12 cellular contexts compared by ENCODE assay signal in the genomic region with DNA sequence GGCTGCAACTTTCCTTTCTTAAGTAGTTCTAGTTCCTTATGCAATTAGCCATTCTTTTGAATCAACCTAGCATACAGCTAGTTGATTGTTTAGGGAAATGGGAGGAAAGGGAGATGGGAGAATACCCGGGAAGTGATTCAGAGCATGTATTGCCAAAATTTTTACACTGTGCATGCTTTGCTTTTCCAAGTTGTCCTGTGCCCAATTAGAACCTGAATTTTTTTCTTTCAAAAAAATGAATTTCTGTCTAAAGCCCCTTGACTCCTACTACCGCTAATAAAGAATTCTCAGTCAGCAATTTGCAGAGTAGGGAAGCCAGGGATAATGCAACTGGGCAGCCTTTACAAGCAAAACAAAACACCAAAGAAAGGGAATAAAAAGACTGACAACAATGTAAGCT.
DNase-seq lines count a peak whose midpoint lies in the region; ATAC-seq and TF ChIP-seq lines count a peak whose summit lies in the region.
"Had no signal": no experiment of that assay in that cellular context is flagged by ENCODE, and none has a peak within 500 bp of the region (broad histone marks: within the 10 kb centered on the region; RNA-seq: fewer than 3 reads in every experiment).

No MANE protein-coding gene starts in this region.

- no peak overlapping the region for H2AFZ ChIP-seq in PC-9

- peak overlapping the region; percentile 40 for H3K9ac ChIP-seq in adipocyte (ENCODE audit: low read length)

- CTCF ChIA-PET in PC-9 (lab: Charles Lee): no interaction called here

- no peak for ATAC-seq in HG03439 (IDR thresholded peaks at IDR 0.05; ENCODE audit: unreplicated experiment)

- intact Hi-C loops in PC-9 (cut with micrococcal nuclease; ENCODE audit: unreplicated experiment): no loop called here

- no peak overlapping the region for H3K27ac ChIP-seq in PC-9
- H3K27ac ChIP-seq: adrenal gland had no signal

- in situ Hi-C loops in HAP-1 (cut with MboI; ENCODE audit: low sequenced_read_pairs): no loop called here

- BruUV-seq in PC-9 (replicated peaks; lab: Mats Ljungman, UMichigan): no TSS peak

- H3K4me1 ChIP-seq in HAP-1 (peaks cover 16% of the 10 kb centered on the region), adipocyte (ENCODE audit: control insufficient read depth, insufficient read depth, low read length) (peaks cover 13% of the 10 kb centered on the region), PC-9 (replicated peaks; ENCODE audit: insufficient read depth) (no peaks in the 10 kb centered on the region)
- H3K4me1 ChIP-seq: adrenal gland, Caco-2 had no signal

- H3K4me2 ChIP-seq in PC-9: no peak overlapping the region

- no peaks in the 10 kb centered on the region for H3K9me2 ChIP-seq in PC-9 (ENCODE audit: insufficient read depth)

- H3K4me3 ChIP-seq in HAP-1 (no peak overlapping the region), adipocyte (ENCODE audit: low read length) (peak overlapping the region; percentile 55), skeletal muscle cell (ENCODE audit: low read depth, low read length) (no peak overlapping the region), PC-9 (no peak overlapping the region)
- H3K4me3 ChIP-seq: adrenal gland had no signal

- DNase-seq in HAP-1 (ENCODE audit: low spot score in 2 of 2) (peak; percentile 8 to 10), adipocyte (ENCODE audit: low read depth) (peak; percentile 56), fibroblast of the conjunctiva (ENCODE audit: low read depth) (peak; percentile 5), skeletal muscle cell (ENCODE audit: low read depth) (peak; percentile 14), MV-4-11 (lab: John Stamatoyannopoulos, UW) (no peak), PC-9 (no peak)
- DNase-seq: activated B cell treated with CpG ODN at 0.5 μM for 24 hours; activated T-cell treated with anti-CD3 and anti-CD28 coated beads, Interleukin-2, amount 50 U/mL, for 24 hours; adrenal gland; Caco-2; NCI-H1436 treated with DMSO at 0.1 percent for 48 hours had no signal

- H3K36me3 ChIP-seq in HAP-1 (replicated peaks): no peaks in the 10 kb centered on the region
- H3K36me3 ChIP-seq in adipocyte (ENCODE audit: control insufficient read depth, insufficient read depth, low read length, severe bottlenecking): no peaks in the 10 kb centered on the region
- no peaks in the 10 kb centered on the region for H3K36me3 ChIP-seq in PC-9 (ENCODE audit: low read depth)
- H3K36me3 ChIP-seq: adrenal gland had no signal

- no peak for TF ChIP-seq CTCF in PC-9 (conservative IDR thresholded peaks at IDR 0.05)

- H3K27me3 ChIP-seq in HAP-1 (ENCODE audit: low read depth): no peaks in the 10 kb centered on the region
- H3K27me3 ChIP-seq in adipocyte (replicated peaks; ENCODE audit: control insufficient read depth, insufficient read depth, low read length): no peaks in the 10 kb centered on the region
- H3K27me3 ChIP-seq in PC-9 (ENCODE audit: insufficient read depth, low read depth): no peaks in the 10 kb centered on the region
- H3K27me3 ChIP-seq: adrenal gland had no signal

- H3K79me2 ChIP-seq in PC-9 (ENCODE audit: low read depth): no peaks in the 10 kb centered on the region

- no peaks in the 10 kb centered on the region for H4K20me1 ChIP-seq in PC-9 (ENCODE audit: insufficient read depth)

- POLR2A ChIA-PET in PC-9 (lab: Charles Lee; ENCODE audit: unreplicated experiment): no interaction called here

- H3F3A ChIP-seq in PC-9 (ENCODE audit: insufficient read depth, low read depth): no peaks in the 10 kb centered on the region

- H3K9me3 ChIP-seq in HAP-1 (no peaks in the 10 kb centered on the region), adipocyte (ENCODE audit: control insufficient read depth, low read length) (no peaks in the 10 kb centered on the region), PC-9 (ENCODE audit: insufficient read depth, low read depth) (no peaks in the 10 kb centered on the region)
- H3K9me3 ChIP-seq: adrenal gland, Caco-2 had no signal

Comparison
In these comparisons a context has a peak if more than half of its experiments do, and no peak if none do; other contexts are left out.
1. DNase-seq: peak in HAP-1 (2 of 2), adipocyte (single experiment), fibroblast of the conjunctiva (single experiment) and skeletal muscle cell (single experiment); none in MV-4-11 (single experiment) and PC-9 (0 of 2).